Comparison of ENCODE assay signal across 9 cellular contexts in the genomic region with DNA sequence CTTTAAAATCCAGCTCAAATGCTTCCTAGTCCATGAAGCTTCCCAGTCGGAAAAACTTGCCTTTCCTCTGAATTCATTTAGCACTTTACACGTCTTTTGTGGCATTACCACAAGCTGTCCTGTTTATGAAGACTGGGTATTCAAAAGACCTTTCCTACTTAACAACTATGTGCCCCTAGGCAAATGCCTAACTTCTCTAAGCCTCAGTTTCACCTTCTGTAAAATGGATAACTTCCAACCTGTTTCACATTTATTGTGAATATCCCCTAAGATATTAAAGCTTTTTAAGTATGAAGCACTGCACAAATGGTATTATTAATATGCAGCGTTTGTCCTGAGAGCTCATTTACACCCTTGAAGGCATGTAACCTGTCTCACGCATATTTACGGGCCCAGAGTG. TPM values are rescaled to one million over a fixed set of nuclear protein-coding genes. Genes with fewer than 3 reads are reported as not detected.
DNase-seq lines count a peak whose midpoint lies in the region; ATAC-seq, FAIRE-seq and TF ChIP-seq lines count a peak whose summit lies in the region.
"Had no signal": no experiment of that assay in that cellular context is flagged by ENCODE, and none has a peak within 500 bp of the region (broad histone marks: within the 10 kb centered on the region; RNA-seq: fewer than 3 reads in every experiment).

No MANE protein-coding gene starts in this region.

- H3K27me3 ChIP-seq in K562 (ENCODE audit: control insufficient read depth in 2 of 2, insufficient read depth in 2 of 2, low read length in 2 of 2) (no peaks in the 10 kb centered on the region), lower lobe of right lung (ENCODE audit: low read depth) (no peaks in the 10 kb centered on the region), tibial artery (no peaks in the 10 kb centered on the region)

- H4K20me1 ChIP-seq in K562 (replicated peaks; ENCODE audit: control insufficient read depth, insufficient read depth, low read length) = no peaks in the 10 kb centered on the region

- H3K9me3 Mint-ChIP-seq in activated T-cell treated with anti-CD3 and anti-CD28 coated beads, Interleukin-2, amount 50 U/mL, for 72 hours = no peaks in the 10 kb centered on the region

- peak overlapping the region; percentile 91 to 98 for H3K4me3 Mint-ChIP-seq in activated T-cell treated with anti-CD3 and anti-CD28 coated beads, Interleukin-2, amount 50 U/mL, for 72 hours

- POLR2A ChIA-PET in K562 (lab: Yijun Ruan, JAX) = interaction anchor here (0.6 to 2.3 kb wide), 4 partner anchors 9 to 569 kb away, joined by 3 to 8 read pairs (median 4); a partner anchor contains a TSS

- peaks cover 0 to 1% of the 10 kb centered on the region in 2 donors for H3K36me3 Mint-ChIP-seq in activated T-cell treated with anti-CD3 and anti-CD28 coated beads, Interleukin-2, amount 50 U/mL, for 72 hours (ENCODE audit: insufficient read depth in 2 of 2)

- H3K79me2 ChIP-seq in K562 (ENCODE audit: control insufficient read depth, insufficient read depth, low read length) = no peaks in the 10 kb centered on the region

- 67% methylated on average over 5 of the region's 5 CpGs for WGBS in K562 (ENCODE audit: insufficient coverage, low coverage, missing lambda C conversion rate)

- H3K27ac ChIP-seq in K562 (ENCODE audit: extremely low read depth, low read depth, low read length) (no peak overlapping the region), lower lobe of right lung (peak overlapping the region; percentile 78), tibial artery (peak overlapping the region; percentile 54 to 71)

- TF ChIP-seq RAD21 in K562 (CRISPR knock-in tag; conservative IDR thresholded peaks at IDR 0.05 in 1 of 2, IDR thresholded peaks at IDR 0.05 in 1 of 2) = no peak

- DNase-seq in activated T-cell treated with anti-CD3 and anti-CD28 coated beads, Interleukin-2, amount 50 U/mL, for 72 hours = no peak
- DNase-seq in activated T-cell treated with anti-CD3 and anti-CD28 coated beads for 4 hours (no peak), K562 (ENCODE audit: extremely low read depth in 1 of 4, low spot score in 3 of 4) (no peak), lower lobe of right lung (no peak), tibial artery (no peak), occipital lobe (lab: John Stamatoyannopoulos, UW) (no peak), amygdala (lab: John Stamatoyannopoulos, UW) (no peak)
- DNase-seq: activated CD4-positive, alpha-beta T cell treated with anti-CD3 and anti-CD28 coated beads for 48 hours had no signal

- no peaks in the 10 kb centered on the region for H3K27me3 Mint-ChIP-seq in activated T-cell treated with anti-CD3 and anti-CD28 coated beads, Interleukin-2, amount 50 U/mL, for 72 hours (ENCODE audit: low read depth)

- intact Hi-C loops in K562 (cut with micrococcal nuclease) = no loop called here
- intact Hi-C loops in lower lobe of right lung (cut with DNase I) = no loop called here
- intact Hi-C loops in tibial artery (cut with DNase I; ENCODE audit: low total_unique reads) = loop anchor here (5.0 kb wide), 1 partner anchor 101 kb away; no protein-coding TSS in a partner anchor

- in situ Hi-C loops in K562 (cut with MboI) = no loop called here

- peaks cover 17% of the 10 kb centered on the region for H3K4me1 Mint-ChIP-seq in activated T-cell treated with anti-CD3 and anti-CD28 coated beads, Interleukin-2, amount 50 U/mL, for 72 hours (ENCODE audit: low read depth)

- H3K9me3 ChIP-seq in K562 (replicated peaks; ENCODE audit: control insufficient read depth, insufficient read depth, low read depth, low read length) (no peaks in the 10 kb centered on the region), lower lobe of right lung (no peaks in the 10 kb centered on the region), tibial artery (no peaks in the 10 kb centered on the region)

- TF ChIP-seq CTCF in K562 (IDR thresholded peaks at IDR 0.05 in 2 of 3, conservative IDR thresholded peaks at IDR 0.05 in 1 of 3; ENCODE audit: insufficient read depth in 2 of 3, low read depth in 1 of 3, low read length in 3 of 3) (no peak), lower lobe of right lung (IDR thresholded peaks at IDR 0.05) (no peak), tibial artery (IDR thresholded peaks at IDR 0.05) (no peak)

- H3K27ac Mint-ChIP-seq in activated T-cell treated with anti-CD3 and anti-CD28 coated beads, Interleukin-2, amount 50 U/mL, for 72 hours = peak overlapping the region; percentile 92

- H3K9ac ChIP-seq in K562 (ENCODE audit: insufficient read depth in 1 of 2, low read depth in 2 of 2, low read length in 2 of 2) = no peak overlapping the region

- peak; percentile 59 for FAIRE-seq in K562 (lab: Jason Lieb, UNC)

- H3K36me3 ChIP-seq in K562 (ENCODE audit: control insufficient read depth, insufficient read depth, low read length) (no peaks in the 10 kb centered on the region; the same call in 2 of the 3 replicates), lower lobe of right lung (no peaks in the 10 kb centered on the region), tibial artery (no peaks in the 10 kb centered on the region)

- H3K4me1 ChIP-seq in K562 (replicated peaks in 1 of 2; ENCODE audit: control insufficient read depth in 2 of 2, insufficient read depth in 2 of 2, low read length in 2 of 2) (no peaks in the 10 kb centered on the region; a peak in 1 of 5 replicates), lower lobe of right lung (peaks cover 18% of the 10 kb centered on the region), tibial artery (peaks cover 0 to 12% (median 3%) of the 10 kb centered on the region in 4 donors)

- CTCF ChIA-PET in K562 (lab: Yijun Ruan, JAX; ENCODE audit: low intra/inter-chr PET ratio) = no interaction called here

- no peak for TF ChIP-seq EP300 in K562 (IDR thresholded peaks at IDR 0.05; ENCODE audit: low read length)

- BruUV-seq in K562 (replicated peaks; lab: Mats Ljungman, UMichigan) = no TSS peak

- H3K9me1 ChIP-seq in K562 (ENCODE audit: control insufficient read depth, insufficient read depth, low read length) = no peaks in the 10 kb centered on the region

- no peak for ATAC-seq in activated T-cell treated with anti-CD3 and anti-CD28 coated beads, Interleukin-2, amount 50 U/mL, for 72 hours (replicated peaks in 1 of 2)
- ATAC-seq in K562 (no peak), lower lobe of right lung (no peak), HG03025 (IDR thresholded peaks at IDR 0.05; ENCODE audit: low FRiP score, unreplicated experiment) (no peak)

- H3K4me2 ChIP-seq in K562 (ENCODE audit: insufficient read depth, low read length) = no peak overlapping the region

- no peak for TF ChIP-seq POLR2A in K562 (conservative IDR thresholded peaks at IDR 0.05)

- no peak overlapping the region for H2AFZ ChIP-seq in K562 (ENCODE audit: low read depth, low read length)

- no peak overlapping the region for H3K4me3 ChIP-seq in K562
- H3K4me3 ChIP-seq in lower lobe of right lung = peak overlapping the region; percentile 81
- H3K4me3 ChIP-seq in tibial artery = peak overlapping the region; percentile 60 to 89

TF ChIP-seq in K562, 482 proteins besides CTCF, POLR2A, EP300 and RAD21 (continues in another document):
- no peak for TF ChIP-seq NFE2 (IDR thresholded peaks at IDR 0.05; ENCODE audit: low read depth)
- no peak for TF ChIP-seq ZNF668 (CRISPR knock-in tag; IDR thresholded peaks at IDR 0.05)
- TF ChIP-seq MCM7 (IDR thresholded peaks at IDR 0.05) = no peak

RNA-seq across cellular contexts. Expression of a gene that starts 0.8 kb away (rescaled TPM):
- 1 to 10 TPM in 1 of 2 donors, under 1 TPM in 1; 0.95 to 1.1 TPM for total RNA-seq in activated T-cell treated with anti-CD3 and anti-CD28 coated beads, Interleukin-2, amount 50 U/mL, for 72 hours
- total RNA-seq in K562 (2011; cell fraction: chromatin; rRNA removed; ENCODE audit: low replicate concordance) = 1.5 and 4.2 TPM in 2 replicates
- total RNA-seq in K562 (2011; cell fraction: nucleolus; rRNA removed) = 0.83 and 1.2 TPM in 2 replicates
- 1.4 and 1.7 TPM in 2 replicates for total RNA-seq in K562 (2011; cell fraction: nucleoplasm; rRNA removed)
- total RNA-seq in K562 (2014; rRNA removed) (0.27 and 0.45 TPM in 2 replicates), K562 (2014; rRNA removed; fragmentation: Illumina TruSeq; extraction: Trizol) (1.2 and 1.4 TPM in 2 replicates), K562 (2015; rRNA removed; fragmentation: Illumina TruSeq; extraction: Trizol) (1.4 and 1.6 TPM in 2 replicates), K562 (2021) (0.86 and 0.92 TPM in 2 replicates), lower lobe of right lung (11.3 TPM), occipital lobe (0.62 TPM)
- polyA plus RNA-seq in K562 (2011; rRNA removed) (0.82 and 2.2 TPM in 2 replicates), K562 (2014; fragmentation: Illumina TruSeq; extraction: Trizol) (0.76 and 1.6 TPM in 2 replicates), K562 (2014; fragmentation: Nextera tagmentation; extraction: Ambion mirVana) (under 1 TPM; 0.52 to 0.60 TPM), K562 (2014; rRNA removed) (1.1 and 1.3 TPM in 2 replicates)
- 0.09 and 0.65 TPM in 2 replicates for polyA plus RNA-seq in K562 (2011; cell fraction: cytosol; rRNA removed)
- 2.8 and 8.3 TPM in 2 replicates for polyA plus RNA-seq in K562 (2011; cell fraction: nucleus; rRNA removed)
- 1.5 and 7.8 TPM in 2 replicates for polyA plus RNA-seq in K562 (2012)
- 0.42 and 2.0 TPM in 2 replicates for polyA minus RNA-seq in K562 (2011; rRNA and poly(A)+ RNA removed)
- polyA minus RNA-seq in K562 (2011; cell fraction: cytosol; rRNA and poly(A)+ RNA removed) = 0.27 and 0.48 TPM in 2 replicates
- polyA minus RNA-seq in K562 (2011; cell fraction: nucleus; rRNA and poly(A)+ RNA removed) = 0.54 and 2.4 TPM in 2 replicates

RNA-seq across cellular contexts. Expression of a gene that starts 56.0 kb away (rescaled TPM):
- total RNA-seq in activated T-cell treated with anti-CD3 and anti-CD28 coated beads, Interleukin-2, amount 50 U/mL, for 72 hours = 100 to 1,000 TPM; 108 to 123 TPM
- total RNA-seq in K562 (2011; cell fraction: chromatin; rRNA removed; ENCODE audit: low replicate concordance) = 64.3 and 71.3 TPM in 2 replicates
- 44.9 and 47.4 TPM in 2 replicates for total RNA-seq in K562 (2011; cell fraction: nucleolus; rRNA removed)
- total RNA-seq in K562 (2011; cell fraction: nucleoplasm; rRNA removed) = 53.4 and 64.1 TPM in 2 replicates
- 79.8 and 81.6 TPM in 2 replicates for total RNA-seq in K562 (2014; rRNA removed)
- 137 and 145 TPM in 2 replicates for total RNA-seq in K562 (2014; rRNA removed; fragmentation: Illumina TruSeq; extraction: Trizol)
- 109 and 118 TPM in 2 replicates for total RNA-seq in K562 (2015; rRNA removed; fragmentation: Illumina TruSeq; extraction: Trizol)
- 157 and 158 TPM in 2 replicates for total RNA-seq in K562 (2021)
- 130 TPM in 2 replicates for polyA plus RNA-seq in K562 (2011; rRNA removed)
- polyA plus RNA-seq in K562 (2011; cell fraction: cytosol; rRNA removed) = 86.8 and 107 TPM in 2 replicates
- polyA plus RNA-seq in K562 (2011; cell fraction: nucleus; rRNA removed) = 61.5 and 74.3 TPM in 2 replicates
- polyA plus RNA-seq in K562 (2012) = 113 and 129 TPM in 2 replicates
- 133 and 150 TPM in 2 replicates for polyA plus RNA-seq in K562 (2014; fragmentation: Illumina TruSeq; extraction: Trizol)
- 100 to 1,000 TPM in 1 of 2 experiments, 10 to 100 TPM in 1; 86.4 to 122 TPM for polyA plus RNA-seq in K562 (2014; fragmentation: Nextera tagmentation; extraction: Ambion mirVana)
- 97.1 and 107 TPM in 2 replicates for polyA plus RNA-seq in K562 (2014; rRNA removed)
- polyA minus RNA-seq in K562 (2011; rRNA and poly(A)+ RNA removed) = 122 and 135 TPM in 2 replicates
- polyA minus RNA-seq in K562 (2011; cell fraction: cytosol; rRNA and poly(A)+ RNA removed) = 65.9 and 97.0 TPM in 2 replicates
- 29.2 and 41.3 TPM in 2 replicates for polyA minus RNA-seq in K562 (2011; cell fraction: nucleus; rRNA and poly(A)+ RNA removed)
- 93.5 TPM for total RNA-seq in lower lobe of right lung
- 34.3 TPM for total RNA-seq in occipital lobe
